24 cellular contexts compared by ENCODE assay signal in genomic region chr4:13244342-13244905, GRCh38.
"Had no signal": no experiment of that assay in that cellular context is flagged by ENCODE, and none has a peak within 500 bp of the region (broad histone marks: within the 10 kb centered on the region; RNA-seq: fewer than 3 reads in every experiment).

No MANE protein-coding gene starts in this region.

- DNase-seq: activated CD4-positive, alpha-beta memory T cell treated with anti-CD3 and anti-CD28 coated beads for 36 hours; activated CD4-positive, alpha-beta T cell treated with anti-CD3 and anti-CD28 coated beads for 48 hours; activated CD4-positive, CD25-positive, alpha-beta regulatory T cell; activated effector memory CD4-positive, alpha-beta T cell treated with Interleukin-2 at 50 U/mL for 16 hours; activated naive CD4-positive, alpha-beta T cell treated with anti-CD3 and anti-CD28 coated beads, Interleukin-2, amount 10 ng/mL, durations not matched to agents 7 days and 5 days; activated T-cell treated with anti-CD3 and anti-CD28 coated beads, Interleukin-2, amount 50 U/mL, for 72 hours; amygdala; cerebellar nuclear complex; erythroblast; foreskin keratinocyte; immature natural killer cell; left lung; naive thymus-derived CD8-positive, alpha-beta T cell; retina; stimulated activated CD4-positive, alpha-beta T cell treated with anti-CD3 and anti-CD28 coated beads, Interleukin-4, amount 100 ng/mL, for 4 hours; stimulated activated naive CD8-positive, alpha-beta T cell treated with anti-CD3 and anti-CD28 coated beads, Interleukin-15, Interleukin-2, amounts not matched to agents 100 U/mL and 50 U/mL, for 24 hours; SW 1271; T-helper 17 cell; thyroid gland; upper lobe of right lung had no signal

- H3K36me3 ChIP-seq: left lung, thyroid gland, upper lobe of right lung had no signal

- ATAC-seq: activated T-cell treated with anti-CD3 and anti-CD28 coated beads, Interleukin-2, amount 50 U/mL, for 72 hours; foreskin keratinocyte; left lung; naive thymus-derived CD8-positive, alpha-beta T cell; stimulated activated naive CD8-positive, alpha-beta T cell treated with anti-CD3 and anti-CD28 coated beads, Interleukin-15, Interleukin-2, amounts not matched to agents 100 U/mL and 50 U/mL, for 24 hours; T-helper 17 cell; upper lobe of right lung had no signal

- H2AFZ ChIP-seq: hepatocyte had no signal

- H3K4me3 ChIP-seq: coronary artery, hepatocyte, left lung, thyroid gland, upper lobe of right lung had no signal

- H3K27ac Mint-ChIP-seq: activated CD4-positive, alpha-beta memory T cell treated with anti-CD3 and anti-CD28 coated beads for 36 hours; activated naive CD4-positive, alpha-beta T cell treated with anti-CD3 and anti-CD28 coated beads, Interleukin-2, amount 10 ng/mL, durations not matched to agents 7 days and 5 days; activated T-cell treated with anti-CD3 and anti-CD28 coated beads, Interleukin-2, amount 50 U/mL, for 72 hours; immature natural killer cell; mesothelial cell of epicardium; naive thymus-derived CD8-positive, alpha-beta T cell; progenitor cell of endocrine pancreas; T-helper 17 cell had no signal

- H3K4me3 Mint-ChIP-seq: activated CD4-positive, alpha-beta memory T cell treated with anti-CD3 and anti-CD28 coated beads for 36 hours; activated naive CD4-positive, alpha-beta T cell treated with anti-CD3 and anti-CD28 coated beads, Interleukin-2, amount 10 ng/mL, durations not matched to agents 7 days and 5 days; activated T-cell treated with anti-CD3 and anti-CD28 coated beads, Interleukin-2, amount 50 U/mL, for 72 hours; immature natural killer cell; mesothelial cell of epicardium; naive thymus-derived CD8-positive, alpha-beta T cell; T-helper 17 cell had no signal

- H3K79me2 ChIP-seq: hepatocyte had no signal

- H3K27me3 Mint-ChIP-seq: activated CD4-positive, alpha-beta memory T cell treated with anti-CD3 and anti-CD28 coated beads for 36 hours; activated naive CD4-positive, alpha-beta T cell treated with anti-CD3 and anti-CD28 coated beads, Interleukin-2, amount 10 ng/mL, durations not matched to agents 7 days and 5 days; progenitor cell of endocrine pancreas; T-helper 17 cell had no signal

- H3K36me3 Mint-ChIP-seq: activated naive CD4-positive, alpha-beta T cell treated with anti-CD3 and anti-CD28 coated beads, Interleukin-2, amount 10 ng/mL, durations not matched to agents 7 days and 5 days had no signal

- H3K4me2 ChIP-seq: hepatocyte had no signal

- H3K27me3 ChIP-seq: foreskin keratinocyte, hepatocyte, left lung, thyroid gland, upper lobe of right lung had no signal

- H3K4me1 ChIP-seq: foreskin keratinocyte, left lung, thyroid gland, upper lobe of right lung had no signal

- H3K27ac ChIP-seq: coronary artery, foreskin keratinocyte, hepatocyte, left lung, thyroid gland, upper lobe of right lung had no signal

- H3K9me3 ChIP-seq: thyroid gland had no signal

- H3K4me1 Mint-ChIP-seq: activated naive CD4-positive, alpha-beta T cell treated with anti-CD3 and anti-CD28 coated beads, Interleukin-2, amount 10 ng/mL, durations not matched to agents 7 days and 5 days; immature natural killer cell; naive thymus-derived CD8-positive, alpha-beta T cell; T-helper 17 cell had no signal
